In the genomic region with DNA sequence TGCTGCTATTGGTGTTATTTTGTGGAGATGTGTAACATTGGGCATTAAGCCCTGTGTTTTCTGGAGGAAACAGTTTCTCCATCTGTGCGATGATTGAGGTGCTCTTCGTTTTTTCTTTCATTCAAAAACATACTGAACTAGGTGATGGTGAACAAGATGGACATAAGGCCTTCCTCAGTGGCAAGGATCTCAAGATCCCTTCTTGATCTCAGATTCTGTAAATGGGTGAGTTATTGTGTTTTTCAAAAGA, we compare ENCODE assay signal across 9 cellular contexts. TPM values are rescaled to one million over a fixed set of nuclear protein-coding genes. Genes with fewer than 3 reads are reported as not detected.
DNase-seq lines count a peak whose midpoint lies in the region; ATAC-seq and TF ChIP-seq lines count a peak whose summit lies in the region.
"Had no signal": no experiment of that assay in that cellular context is flagged by ENCODE, and none has a peak within 500 bp of the region (broad histone marks: within the 10 kb centered on the region; RNA-seq: fewer than 3 reads in every experiment).

No MANE protein-coding gene starts in this region.

- no peak overlapping the region for H3K27ac Mint-ChIP-seq in activated T-helper 2 cell treated with anti-CD3 and anti-CD28 coated beads, Interferon-gamma antibody, Interleukin-2, Interleukin-4, amounts not matched to agents 10 μg/mL and 5 μg/mL and 100 μg/mL, durations not matched to agents 14 hours and 24 hours and 36 hours

- 70 to 84% methylated on average over 2 of the region's 2 CpGs for WGBS in upper lobe of left lung, 2 donors

- TF ChIP-seq CTCF in left ventricle myocardium inferior (IDR thresholded peaks at IDR 0.05; ENCODE audit: borderline replicate concordance) (no peak), lower lobe of right lung (IDR thresholded peaks at IDR 0.05) (no peak), vagina (IDR thresholded peaks at IDR 0.05) (no peak), upper lobe of left lung (IDR thresholded peaks at IDR 0.05) (no peak)

- H3K36me3 ChIP-seq in left ventricle myocardium inferior: no peaks in the 10 kb centered on the region
- H3K36me3 ChIP-seq in lower lobe of right lung: no peaks in the 10 kb centered on the region
- H3K36me3 ChIP-seq in vagina: no peaks in the 10 kb centered on the region
- no peaks in the 10 kb centered on the region for H3K36me3 ChIP-seq in upper lobe of left lung

- H3K36me3 Mint-ChIP-seq in activated T-helper 2 cell treated with anti-CD3 and anti-CD28 coated beads, Interferon-gamma antibody, Interleukin-2, Interleukin-4, amounts not matched to agents 10 μg/mL and 5 μg/mL and 100 μg/mL, durations not matched to agents 14 hours and 24 hours and 36 hours (ENCODE audit: low read depth): no peaks in the 10 kb centered on the region

- no peaks in the 10 kb centered on the region for H3K9me3 Mint-ChIP-seq in activated T-helper 2 cell treated with anti-CD3 and anti-CD28 coated beads, Interferon-gamma antibody, Interleukin-2, Interleukin-4, amounts not matched to agents 10 μg/mL and 5 μg/mL and 100 μg/mL, durations not matched to agents 14 hours and 24 hours and 36 hours

- H3K4me3 ChIP-seq in left ventricle myocardium inferior: peak overlapping the region; percentile 75
- H3K4me3 ChIP-seq in lower lobe of right lung: peak overlapping the region; percentile 72
- H3K4me3 ChIP-seq in vagina: peak overlapping the region; percentile 50 to 71
- peak overlapping the region in 2 of 4 donors; percentile 74 to 84 for H3K4me3 ChIP-seq in upper lobe of left lung

- H3K4me3 Mint-ChIP-seq in activated T-helper 2 cell treated with anti-CD3 and anti-CD28 coated beads, Interferon-gamma antibody, Interleukin-2, Interleukin-4, amounts not matched to agents 10 μg/mL and 5 μg/mL and 100 μg/mL, durations not matched to agents 14 hours and 24 hours and 36 hours (ENCODE audit: low read depth): peak overlapping the region; percentile 71

- no peak for TF ChIP-seq EP300 in upper lobe of left lung (IDR thresholded peaks at IDR 0.05)

- no peaks in the 10 kb centered on the region for H3K9me3 ChIP-seq in left ventricle myocardium inferior (replicated peaks)
- H3K9me3 ChIP-seq in lower lobe of right lung: no peaks in the 10 kb centered on the region
- H3K9me3 ChIP-seq in vagina: no peaks in the 10 kb centered on the region
- no peaks in the 10 kb centered on the region for H3K9me3 ChIP-seq in upper lobe of left lung

- H3K27ac ChIP-seq in left ventricle myocardium inferior (replicated peaks): peak overlapping the region; percentile 59
- H3K27ac ChIP-seq in lower lobe of right lung: no peak overlapping the region
- H3K27ac ChIP-seq in vagina: no peak overlapping the region
- peak overlapping the region in 2 of 4 donors; percentile 55 to 89 for H3K27ac ChIP-seq in upper lobe of left lung

- H3K27me3 Mint-ChIP-seq in activated T-helper 2 cell treated with anti-CD3 and anti-CD28 coated beads, Interferon-gamma antibody, Interleukin-2, Interleukin-4, amounts not matched to agents 10 μg/mL and 5 μg/mL and 100 μg/mL, durations not matched to agents 14 hours and 24 hours and 36 hours (ENCODE audit: low read depth): peaks cover 17% of the 10 kb centered on the region

- TF ChIP-seq POLR2A in vagina (IDR thresholded peaks at IDR 0.05) (no peak), upper lobe of left lung (IDR thresholded peaks at IDR 0.05) (no peak)

- intact Hi-C loops in left ventricle myocardium inferior (cut with micrococcal nuclease): no loop called here
- intact Hi-C loops in cardiac septum (cut with DNase I): no loop called here
- intact Hi-C loops in activated T-helper 2 cell treated with anti-CD3 and anti-CD28 coated beads, Interferon-gamma antibody, Interleukin-2, Interleukin-4, amounts not matched to agents 10 μg/mL and 5 μg/mL and 100 μg/mL, durations not matched to agents 14 hours and 24 hours and 36 hours (cut with micrococcal nuclease): no loop called here
- intact Hi-C loops in lower lobe of right lung (cut with DNase I): no loop called here
- intact Hi-C loops in vagina (cut with DNase I): no loop called here

- no peak for ATAC-seq in lower lobe of right lung
- ATAC-seq in upper lobe of left lung (ENCODE audit: low FRiP score in 2 of 2): no peak
- ATAC-seq in HG02885 (IDR thresholded peaks at IDR 0.05; ENCODE audit: poor library complexity, unreplicated experiment): no peak

- H3K4me1 ChIP-seq in left ventricle myocardium inferior: peaks cover 37% of the 10 kb centered on the region
- H3K4me1 ChIP-seq in lower lobe of right lung: peaks cover 25% of the 10 kb centered on the region
- H3K4me1 ChIP-seq in vagina: peaks cover 11% of the 10 kb centered on the region
- H3K4me1 ChIP-seq in upper lobe of left lung: peaks cover 4 to 17% (median 10%) of the 10 kb centered on the region in 4 donors

- peaks cover 11% of the 10 kb centered on the region for H3K4me1 Mint-ChIP-seq in activated T-helper 2 cell treated with anti-CD3 and anti-CD28 coated beads, Interferon-gamma antibody, Interleukin-2, Interleukin-4, amounts not matched to agents 10 μg/mL and 5 μg/mL and 100 μg/mL, durations not matched to agents 14 hours and 24 hours and 36 hours (ENCODE audit: low read depth)

- no peak for DNase-seq in left ventricle myocardium inferior
- DNase-seq in cardiac septum (ENCODE audit: low spot score): no peak
- DNase-seq in activated T-helper 2 cell treated with anti-CD3 and anti-CD28 coated beads, Interferon-gamma antibody, Interleukin-2, Interleukin-4, amounts not matched to agents 10 μg/mL and 5 μg/mL and 100 μg/mL, durations not matched to agents 14 hours and 24 hours and 36 hours (ENCODE audit: low spot score): no peak
- DNase-seq in lower lobe of right lung: no peak
- DNase-seq in vagina (ENCODE audit: extremely low spot score in 2 of 2): no peak
- no peak for DNase-seq in upper lobe of left lung
- DNase-seq in activated gamma-delta T cell (lab: John Stamatoyannopoulos, UW): no peak
- DNase-seq: DND-41 had no signal

- H3K27me3 ChIP-seq in left ventricle myocardium inferior (ENCODE audit: low read depth) (no peaks in the 10 kb centered on the region), lower lobe of right lung (ENCODE audit: low read depth) (no peaks in the 10 kb centered on the region), vagina (no peaks in the 10 kb centered on the region), upper lobe of left lung (peaks cover 0 to 5% (median 0%) of the 10 kb centered on the region in 4 donors)

RNA-seq across cellular contexts. Expression of a gene that starts 0.8 kb away (rescaled TPM):
- 3.9 TPM for total RNA-seq in left ventricle myocardium inferior
- total RNA-seq in cardiac septum: 8.9 TPM
- 2.4 and 2.7 TPM in 2 replicates for total RNA-seq in activated T-helper 2 cell treated with anti-CD3 and anti-CD28 coated beads, Interferon-gamma antibody, Interleukin-2, Interleukin-4, amounts not matched to agents 10 μg/mL and 5 μg/mL and 100 μg/mL, durations not matched to agents 14 hours and 24 hours and 36 hours
- 90.8 TPM for total RNA-seq in lower lobe of right lung
- total RNA-seq in vagina: 5.6 TPM
- 100 to 1,000 TPM in 1 of 6 donors, 10 to 100 TPM in 5; 25.4 to 107 (median 71.0) TPM for total RNA-seq in upper lobe of left lung
